Comparison of ENCODE assay signal across 9 cellular contexts in genomic region chr1:21669033-21669286, GRCh38. TPM values are rescaled to one million over a fixed set of nuclear protein-coding genes. Genes with fewer than 3 reads are reported as not detected.
DNase-seq lines count a peak whose midpoint lies in the region; ATAC-seq and TF ChIP-seq lines count a peak whose summit lies in the region.
"Had no signal": no experiment of that assay in that cellular context is flagged by ENCODE, and none has a peak within 500 bp of the region (broad histone marks: within the 10 kb centered on the region; RNA-seq: fewer than 3 reads in every experiment).

No MANE protein-coding gene starts in this region.

- H3K27me3 ChIP-seq in HUES6 (ENCODE audit: control insufficient read depth, insufficient read depth, low read length) = peaks cover 18% of the 10 kb centered on the region
- peaks cover 0 to 67% (median 38%) of the 10 kb centered on the region in 7 donors for H3K27me3 ChIP-seq in spleen (replicated peaks in 1 of 7)

- ATAC-seq in GM19324 (IDR thresholded peaks at IDR 0.05; ENCODE audit: low FRiP score, unreplicated experiment) = no peak

- no peak overlapping the region for H3K27ac ChIP-seq in HUES6 (ENCODE audit: low read depth, low read length)
- no peak overlapping the region for H3K27ac ChIP-seq in spleen
- H3K27ac ChIP-seq: parathyroid adenoma had no signal

- in situ Hi-C loops in astrocyte of the cerebellum (cut with HindIII; ENCODE audit: low sequenced_read_pairs) = no loop called here

- no peaks in the 10 kb centered on the region for H3K9me3 ChIP-seq in HUES6 (ENCODE audit: control insufficient read depth, insufficient read depth, low read depth, low read length)
- no peaks in the 10 kb centered on the region for H3K9me3 ChIP-seq in iPS-18c (ENCODE audit: control insufficient read depth, insufficient read depth, low read length)
- no peaks in the 10 kb centered on the region for H3K9me3 ChIP-seq in spleen

- H3K9ac ChIP-seq in HUES6 (ENCODE audit: low read length) = no peak overlapping the region
- H3K9ac ChIP-seq: parathyroid adenoma had no signal

- intact Hi-C loops in spleen (cut with DNase I; ENCODE audit: low total_unique reads) = loop anchor here (10.0 kb wide), 1 partner anchor 154 kb away; no protein-coding TSS in a partner anchor

- no peak for TF ChIP-seq CTCF in astrocyte of the cerebellum (IDR thresholded peaks at IDR 0.05; ENCODE audit: low read depth, low read length, missing control alignments)
- no peak for TF ChIP-seq CTCF in spleen (IDR thresholded peaks at IDR 0.05 in 8 of 11, conservative IDR thresholded peaks at IDR 0.05 in 3 of 11)

- DNase-seq in astrocyte of the cerebellum (ENCODE audit: low read depth) (no peak), spleen (peak; percentile 73), H4 (ENCODE audit: low spot score) (no peak), GDM1 (lab: John Stamatoyannopoulos, UW) (no peak)
- DNase-seq: activated effector memory CD4-positive, alpha-beta T cell treated with Interleukin-2 at 50 U/mL for 16 hours had no signal

- H3K4me3 ChIP-seq in HUES6 (ENCODE audit: low read depth, low read length) (peak overlapping the region; percentile 81), astrocyte of the cerebellum (ENCODE audit: low read depth, low read length) (peak overlapping the region; percentile 21), iPS-18c (ENCODE audit: insufficient read depth, low read depth, low read length) (peak overlapping the region; percentile 73), spleen (peak overlapping the region; percentile 5 to 66 (median 35))

- 1 to 2% (median 1%) methylated on average over 23 to 25 of the region's 25 CpGs; no CpG with 5 or more reads in 2 of the 5 donors for WGBS in spleen, 5 donors

- H3K4me1 ChIP-seq in HUES6 (ENCODE audit: control insufficient read depth, insufficient read depth, low read length) (peaks cover 32% of the 10 kb centered on the region), spleen (peaks cover 9 to 61% (median 37%) of the 10 kb centered on the region in 6 donors)
- H3K4me1 ChIP-seq: parathyroid adenoma had no signal

- no peak for TF ChIP-seq POLR2A in spleen (IDR thresholded peaks at IDR 0.05)

- H3K36me3 ChIP-seq in HUES6 (ENCODE audit: control insufficient read depth, insufficient read depth, low read length) (no peaks in the 10 kb centered on the region), spleen (no peaks in the 10 kb centered on the region)

RNA-seq across cellular contexts. Expression of gene RAP1GAP, which starts 0.2 kb away (rescaled TPM):
- total RNA-seq in spleen = 10 to 100 TPM in 1 of 7 donors, 1 to 10 TPM in 4, under 1 TPM in 2; 0.69 to 12.1 (median 1.0) TPM
- polyA plus RNA-seq in spleen = under 1 TPM; 0.30 to 0.67 (median 0.41) TPM
- total RNA-seq in H4 (2014; rRNA removed; shearing (Covaris generic)) = 2.0 and 2.3 TPM in 2 replicates

Comparison
In these comparisons a context has a peak if more than half of its experiments do, and no peak if none do; other contexts are left out.
1. H3K4me3 ChIP-seq: peak in every context shown above with its lines; median percentile 81 in HUES6; 73 in iPS-18c; 35 in spleen; 21 in astrocyte of the cerebellum.